In the genomic region with DNA sequence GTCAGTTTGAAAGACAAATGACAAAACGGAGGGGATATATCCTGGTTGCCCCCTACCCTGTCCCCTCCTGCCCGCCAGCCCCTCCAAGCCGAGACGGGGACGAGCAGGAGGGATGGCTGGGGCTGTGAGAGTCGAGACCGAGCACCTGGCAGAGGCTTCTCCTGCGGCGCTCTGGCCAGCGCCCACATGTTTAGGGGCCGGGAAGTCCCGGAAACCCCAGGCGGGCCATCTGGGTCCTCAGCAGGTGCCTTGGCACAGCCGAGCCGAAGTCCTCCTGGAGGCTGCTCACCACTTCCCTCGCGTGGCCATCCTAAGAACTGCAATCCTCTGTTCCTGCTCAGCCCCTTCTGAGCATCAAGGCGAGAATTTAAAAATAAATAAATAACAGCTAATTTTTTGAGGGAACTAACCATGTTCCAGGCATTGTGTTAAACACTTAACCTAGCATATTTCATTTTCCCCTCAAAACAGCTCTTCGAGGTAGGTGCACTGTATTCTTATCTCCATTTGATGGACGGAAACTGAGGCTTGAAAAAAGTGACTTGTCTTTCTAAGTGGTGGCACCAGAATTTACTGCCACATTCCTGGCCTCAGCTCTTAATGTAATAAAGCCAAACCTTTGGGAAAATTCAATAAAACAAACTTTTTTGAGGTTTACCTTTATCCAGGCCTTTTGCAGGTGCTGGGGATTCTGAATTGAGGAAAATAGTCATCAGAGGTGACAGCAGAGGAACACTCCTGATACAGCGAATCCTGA, we compare ENCODE assay signal across 8 cellular contexts. TPM values are rescaled to one million over a fixed set of nuclear protein-coding genes. Genes with fewer than 3 reads are reported as not detected.
A peak's percentile ranks its signal among the peaks of the same experiment; 100 is the strongest.
DNase-seq lines count a peak whose midpoint lies in the region; ATAC-seq and TF ChIP-seq lines count a peak whose summit lies in the region.

No MANE protein-coding gene starts in this region.

- no peak overlapping the region for H3K4me3 ChIP-seq in choroid plexus epithelial cell (ENCODE audit: low read depth, low read length)

- H3K27ac ChIP-seq in 22Rv1 = no peak overlapping the region

- TF ChIP-seq CTCF in 22Rv1 (IDR thresholded peaks at IDR 0.05) = peak; percentile 96
- TF ChIP-seq CTCF in choroid plexus epithelial cell (conservative IDR thresholded peaks at IDR 0.05; ENCODE audit: low read depth, low read length) = peak; percentile 94

- ATAC-seq in GM18517 (IDR thresholded peaks at IDR 0.05; ENCODE audit: unreplicated experiment) (peak; percentile 59), HG03342 (IDR thresholded peaks at IDR 0.05; ENCODE audit: unreplicated experiment) (peak; percentile 58), left lobe of liver (peak; percentile 84)

- DNase-seq in NCI-H510A treated with DMSO at 0.1 percent for 48 hours (lab: John Stamatoyannopoulos, UW) (peak; percentile 98), choroid plexus epithelial cell (ENCODE audit: low read depth) (peak; percentile 84), left lobe of liver (ENCODE audit: low spot score) (peak; percentile 75)
- peak; percentile 91 for DNase-seq in activated CD4-positive, alpha-beta T cell treated with anti-CD3 and anti-CD28 coated beads for 48 hours
- DNase-seq in stimulated activated CD4-positive, alpha-beta T cell treated with anti-CD3 and anti-CD28 coated beads, Interleukin-4, amount 100 ng/mL, for 4 hours = peak; percentile 77 to 82

RNA-seq across cellular contexts. Expression of gene RIMS3, which starts 3.5 kb away (rescaled TPM):
- total RNA-seq in left lobe of liver = 1.0 TPM

RNA-seq across cellular contexts. Expression of gene NFYC, which starts 22.6 kb away (rescaled TPM):
- total RNA-seq in left lobe of liver = 26.8 TPM
